10 cellular contexts compared by ENCODE assay signal in the genomic region with DNA sequence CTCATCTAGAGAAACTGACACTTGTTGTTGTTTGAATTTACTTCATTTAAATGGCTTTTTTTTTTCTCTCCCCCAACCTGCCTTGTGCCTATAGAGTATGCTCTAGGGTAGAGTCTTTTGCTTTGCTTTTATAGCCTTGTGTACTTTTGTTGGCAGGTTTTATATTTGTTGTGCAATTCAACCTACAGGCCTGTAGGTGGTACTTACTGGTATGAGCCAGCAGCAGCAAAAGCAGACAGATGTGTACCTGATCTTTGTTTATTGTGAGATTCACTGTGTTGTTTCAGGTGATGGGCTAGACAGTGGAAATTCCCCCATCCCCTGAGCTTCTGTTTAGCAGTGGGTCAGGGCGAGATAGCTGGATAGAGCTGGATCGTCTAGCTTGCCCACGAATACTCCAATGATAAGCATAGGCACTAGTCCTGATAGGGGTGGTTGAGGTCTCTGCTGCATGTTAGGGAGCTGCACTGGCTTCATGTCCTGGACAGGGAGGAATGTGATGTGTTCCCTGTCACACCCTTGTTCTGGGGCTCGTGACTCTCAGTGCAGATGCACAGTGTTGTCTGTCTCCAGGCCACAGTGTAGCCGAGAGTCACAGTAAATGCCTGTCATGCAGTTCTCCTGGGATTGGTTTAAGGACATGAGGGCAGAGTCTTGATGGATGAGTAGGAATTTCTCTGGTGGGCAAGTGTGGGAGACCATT. TPM values are rescaled to one million over a fixed set of nuclear protein-coding genes. Genes with fewer than 3 reads are reported as not detected.
DNase-seq lines count a peak whose midpoint lies in the region; ATAC-seq and TF ChIP-seq lines count a peak whose summit lies in the region.
"Had no signal": no experiment of that assay in that cellular context is flagged by ENCODE, and none has a peak within 500 bp of the region (broad histone marks: within the 10 kb centered on the region; RNA-seq: fewer than 3 reads in every experiment).

No MANE protein-coding gene starts in this region.

- no TSS peak for BruUV-seq in A673 (replicated peaks; lab: Mats Ljungman, UMichigan)
- no TSS peak for BruUV-seq in PC-3 (replicated peaks; lab: Mats Ljungman, UMichigan)

- H4K20me1 ChIP-seq in PC-3 (ENCODE audit: low read length), result peaks cover 28% of the 10 kb centered on the region

- no peaks in the 10 kb centered on the region for H3K9me2 ChIP-seq in PC-3 (replicated peaks; ENCODE audit: low read length)

- DNase-seq in A673 (ENCODE audit: low spot score), result no peak
- DNase-seq in PC-3, result peak; percentile 33
- no peak for DNase-seq in left ventricle myocardium superior
- no peak for DNase-seq in NK-92 (lab: John Stamatoyannopoulos, UW; ENCODE audit: unreplicated experiment)
- DNase-seq: activated CD8-positive, alpha-beta memory T cell treated with anti-CD3 and anti-CD28 coated beads, Interleukin-2, amount 50 U/mL, for 48 hours; NCI-H446 had no signal

- no peak overlapping the region for H3K27ac ChIP-seq in A673 (ENCODE audit: low read depth, low read length, poor library complexity, severe bottlenecking)
- no peak overlapping the region for H3K27ac ChIP-seq in PC-3 (ENCODE audit: low read length)

- POLR2A ChIA-PET in A673 (lab: Charles Lee; ENCODE audit: low non-redundant PET) (no interaction called here), PC-3 (lab: Charles Lee; ENCODE audit: unreplicated experiment) (no interaction called here)

- intact Hi-C loops in A673 (cut with micrococcal nuclease; ENCODE audit: unreplicated experiment), result no loop called here
- intact Hi-C loops in PC-3 (cut with micrococcal nuclease), result no loop called here
- intact Hi-C loops in left ventricle myocardium superior (cut with micrococcal nuclease), result no loop called here

- H3K27me3 ChIP-seq in A673 (replicated peaks; ENCODE audit: insufficient read depth, low read depth, low read length, poor library complexity) (no peaks in the 10 kb centered on the region), PC-3 (ENCODE audit: low read length) (no peaks in the 10 kb centered on the region)

- no peaks in the 10 kb centered on the region for H3K4me1 ChIP-seq in A673 (ENCODE audit: insufficient read depth, low read length, poor library complexity, severe bottlenecking)
- H3K4me1 ChIP-seq in PC-3 (ENCODE audit: insufficient read depth, low read length), result no peaks in the 10 kb centered on the region; the same call in 1 of the 2 replicates

- no peaks in the 10 kb centered on the region for H3K36me3 ChIP-seq in A673 (ENCODE audit: insufficient read depth, low read length, poor library complexity, severe bottlenecking)
- H3K36me3 ChIP-seq in PC-3 (ENCODE audit: low read depth, low read length), result no peaks in the 10 kb centered on the region

- ATAC-seq in GM19351 (IDR thresholded peaks at IDR 0.05; ENCODE audit: unreplicated experiment) (peak; percentile 63), PC-3 (no peak), left ventricle myocardium superior (peak; percentile 91), HG02970 (IDR thresholded peaks at IDR 0.05; ENCODE audit: low FRiP score, unreplicated experiment) (no peak), HG03469 (IDR thresholded peaks at IDR 0.05; ENCODE audit: unreplicated experiment) (no peak), HG02973 (IDR thresholded peaks at IDR 0.05; ENCODE audit: unreplicated experiment) (no peak)

- H3K9ac ChIP-seq in PC-3 (ENCODE audit: low read length), result no peak overlapping the region

- no peaks in the 10 kb centered on the region for H3F3A ChIP-seq in PC-3 (ENCODE audit: low read length, unreplicated experiment)

- H3K79me2 ChIP-seq in PC-3 (ENCODE audit: low read length), result peaks cover 28% of the 10 kb centered on the region

- H3K9me3 ChIP-seq in A673 (ENCODE audit: low read depth, low read length, poor library complexity, severe bottlenecking) (peaks cover 5% of the 10 kb centered on the region), PC-3 (ENCODE audit: low read length) (no peaks in the 10 kb centered on the region)

- peak; percentile 29; the same call in 1 of the 2 replicates for TF ChIP-seq CTCF in A673 (conservative IDR thresholded peaks at IDR 0.05; ENCODE audit: low read depth, low read length)
- TF ChIP-seq CTCF in PC-3 (conservative IDR thresholded peaks at IDR 0.05; ENCODE audit: low read depth, low read length), result peak; percentile 40; the same call in 1 of the 2 replicates

- H3K4me2 ChIP-seq in PC-3 (ENCODE audit: low read length), result no peak overlapping the region

- no peak overlapping the region for H2AFZ ChIP-seq in PC-3 (ENCODE audit: low read length)

- CTCF ChIA-PET in A673 (lab: Charles Lee) (no interaction called here), PC-3 (lab: Charles Lee) (no interaction called here)

- H3K4me3 ChIP-seq in A673 (ENCODE audit: low read depth, low read length, poor library complexity, severe bottlenecking) (no peak overlapping the region), PC-3 (ENCODE audit: low read length) (no peak overlapping the region)

RNA-seq across cellular contexts. Expression of gene DNAJC3, which starts 21.3 kb away (rescaled TPM):
- total RNA-seq in A673 (2021) (21.4 and 21.5 TPM in 2 replicates), PC-3 (2014; rRNA removed) (17.8 and 20.5 TPM in 2 replicates), left ventricle myocardium superior (31.7 TPM)

RNA-seq across cellular contexts. Expression of gene DZIP1, which starts 53.7 kb away (rescaled TPM):
- total RNA-seq in A673 (2021) (6.1 and 8.6 TPM in 2 replicates), PC-3 (2014; rRNA removed) (1.8 and 3.5 TPM in 2 replicates), left ventricle myocardium superior (4.0 TPM)

Comparison
In these comparisons a context has a peak if more than half of its experiments do, and no peak if none do; other contexts are left out.
1. ATAC-seq: peak in GM19351 (single experiment) and left ventricle myocardium superior (single experiment); none in PC-3 (single experiment), HG02970 (single experiment), HG03469 (single experiment) and HG02973 (single experiment).